ENCODE assay signal across 1 cellular context in genomic region chr4:128471576-128471975, GRCh38.
TF ChIP-seq lines count a peak whose summit lies in the region.

No MANE protein-coding gene starts in this region.

TF ChIP-seq in A549, 52 proteins besides CTCF, POLR2A, EP300 and RAD21 (continued from another document):
- TF ChIP-seq PHF8 (IDR thresholded peaks at IDR 0.05; ENCODE audit: borderline replicate concordance, low read depth) = no peak
- no peak for TF ChIP-seq NR3C1 (IDR thresholded peaks at IDR 0.05)
- no peak for TF ChIP-seq HOXA7 (CRISPR knock-in tag; IDR thresholded peaks at IDR 0.05)
- TF ChIP-seq KDM1A (IDR thresholded peaks at IDR 0.05; ENCODE audit: low read depth) = no peak
- no peak for TF ChIP-seq REST (IDR thresholded peaks at IDR 0.05)
- TF ChIP-seq HEYL (CRISPR knock-in tag; IDR thresholded peaks at IDR 0.05) = no peak
- no peak for TF ChIP-seq RCOR1 (IDR thresholded peaks at IDR 0.05; ENCODE audit: low read depth, low read length)
- no peak for TF ChIP-seq NPAS2 (CRISPR knock-in tag; IDR thresholded peaks at IDR 0.05; ENCODE audit: borderline replicate concordance)
- TF ChIP-seq CBX2 (IDR thresholded peaks at IDR 0.05; ENCODE audit: borderline replicate concordance, low read depth) = no peak
- TF ChIP-seq KDM5A (IDR thresholded peaks at IDR 0.05) = no peak
